36 cellular contexts compared by ENCODE assay signal in the genomic region with DNA sequence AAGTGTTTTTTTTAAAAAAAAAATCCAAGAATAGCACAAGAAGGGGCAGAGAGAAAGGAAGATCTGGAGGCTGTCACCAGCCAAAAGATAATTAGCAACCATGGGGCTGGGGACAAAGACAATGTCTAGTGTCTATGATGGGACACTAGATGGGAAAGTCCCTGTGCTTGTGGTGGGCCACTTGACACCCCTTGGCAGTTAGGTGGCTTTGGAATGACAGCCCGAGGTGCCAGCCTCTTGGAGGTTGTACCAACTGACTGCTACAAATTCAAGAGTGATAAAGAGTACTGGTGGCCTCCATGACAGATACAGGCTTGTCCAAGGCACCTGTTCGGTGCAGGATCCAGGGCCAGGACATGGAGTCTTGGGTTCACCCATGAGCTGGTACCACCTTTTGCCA. TPM values are rescaled to one million over a fixed set of nuclear protein-coding genes. Genes with fewer than 3 reads are reported as not detected.
A peak's percentile ranks its signal among the peaks of the same experiment; 100 is the strongest.
DNase-seq lines count a peak whose midpoint lies in the region; ATAC-seq and TF ChIP-seq lines count a peak whose summit lies in the region.
"Had no signal": no experiment of that assay in that cellular context is flagged by ENCODE, and none has a peak within 500 bp of the region (broad histone marks: within the 10 kb centered on the region; RNA-seq: fewer than 3 reads in every experiment).

No MANE protein-coding gene starts in this region.

- in situ Hi-C loops in brain microvascular endothelial cell (cut with HindIII; ENCODE audit: low pct_ligation_motif_present, low sequenced_read_pairs) = no loop called here

- peak overlapping the region; percentile 95 for H3K27ac Mint-ChIP-seq in activated CD4-positive, alpha-beta T cell treated with anti-CD3 and anti-CD28 coated beads, Interleukin-2, amount 10 ng/mL, durations not matched to agents 24 days and 14 days
- H3K27ac Mint-ChIP-seq in stimulated activated effector memory CD8-positive, alpha-beta T cell treated with anti-CD3 and anti-CD28 coated beads, Interleukin-12 subunit alpha, Interleukin-12 subunit beta, amount 100 ng/mL, for 72 hours = peak overlapping the region; percentile 97

- peaks cover 49% of the 10 kb centered on the region for H3K4me1 Mint-ChIP-seq in activated CD4-positive, alpha-beta T cell treated with anti-CD3 and anti-CD28 coated beads, Interleukin-2, amount 10 ng/mL, durations not matched to agents 24 days and 14 days
- peaks cover 82% of the 10 kb centered on the region for H3K4me1 Mint-ChIP-seq in stimulated activated effector memory CD8-positive, alpha-beta T cell treated with anti-CD3 and anti-CD28 coated beads, Interleukin-12 subunit alpha, Interleukin-12 subunit beta, amount 100 ng/mL, for 72 hours

- DNase-seq in activated CD4-positive, alpha-beta T cell treated with anti-CD3 and anti-CD28 coated beads, Interleukin-2, amount 10 ng/mL, durations not matched to agents 24 days and 14 days = no peak
- no peak for DNase-seq in activated CD4-positive, alpha-beta T cell treated with anti-CD3 and anti-CD28 coated beads, Interleukin-2, amount 50 U/mL, for 4 hours
- DNase-seq in esophagus muscularis mucosa (ENCODE audit: extremely low spot score) (no peak), COLO668 (lab: John Stamatoyannopoulos, UW; ENCODE audit: unreplicated experiment) (no peak), brain microvascular endothelial cell (no peak)
- DNase-seq in stimulated activated effector memory CD8-positive, alpha-beta T cell treated with anti-CD3 and anti-CD28 coated beads, Interleukin-12 subunit alpha, Interleukin-12 subunit beta, amount 100 ng/mL, for 72 hours (ENCODE audit: low spot score in 2 of 2) = peak in 1 of 2 donors; percentile 67
- DNase-seq: activated B cell treated with CpG ODN at 0.5 μM for 24 hours; activated CD4-positive, alpha-beta T cell treated with anti-CD3 and anti-CD28 coated beads, Interleukin-2, amount 50 U/mL, for 48 hours; activated naive CD4-positive, alpha-beta T cell; activated T-cell treated with anti-CD3 and anti-CD28 coated beads for 4 hours; body of pancreas; C1 segment of cervical spinal cord; cerebellar nuclear complex; dermis blood vessel endothelial cell; esophagus squamous epithelium; foreskin keratinocyte; heart left ventricle; left ventricle myocardium superior; MM.1S; naive thymus-derived CD4-positive, alpha-beta T cell; NCI-H1105 treated with DMSO at 0.1 percent for 48 hours; NCI-H1930; NCI-H2171 treated with DMSO at 0.1 percent for 48 hours; NCI-H510A; nucleus accumbens; RPMI8226; stimulated activated CD4-positive, alpha-beta T cell treated with anti-CD3 and anti-CD28 coated beads, Interleukin-15, amount 100 ng/mL, for 24 hours; T-helper 1 cell; upper lobe of right lung had no signal

- intact Hi-C loops in activated CD4-positive, alpha-beta T cell treated with anti-CD3 and anti-CD28 coated beads, Interleukin-2, amount 10 ng/mL, durations not matched to agents 24 days and 14 days (cut with micrococcal nuclease) = loop anchor here (2.0 kb wide), 1 partner anchor 15 kb away; no protein-coding TSS in a partner anchor
- intact Hi-C loops in esophagus muscularis mucosa (cut with DNase I) = no loop called here

- 87% methylated on average over 2 of the region's 2 CpGs for WGBS in esophagus muscularis mucosa

- TF ChIP-seq EP300 in esophagus muscularis mucosa (IDR thresholded peaks at IDR 0.05) = no peak

- TF ChIP-seq POLR2A in esophagus muscularis mucosa (IDR thresholded peaks at IDR 0.05; ENCODE audit: low read depth) = no peak

- ATAC-seq in stimulated activated effector memory CD8-positive, alpha-beta T cell treated with anti-CD3 and anti-CD28 coated beads, Interleukin-12 subunit alpha, Interleukin-12 subunit beta, amount 100 ng/mL, for 72 hours = no peak
- no peak for ATAC-seq in GM19397 (IDR thresholded peaks at IDR 0.05; ENCODE audit: unreplicated experiment)
- ATAC-seq: body of pancreas; foreskin keratinocyte; heart left ventricle; left ventricle myocardium superior; naive thymus-derived CD4-positive, alpha-beta T cell; stimulated activated memory B cell treated with anti-CD40 and anti-IgM and Interleukin-4, amounts not matched to agents 10 μg/mL and 1 μg/mL and 100 μg/mL, for 72 hours; upper lobe of right lung had no signal

- no peak overlapping the region for H2AFZ ChIP-seq in OCI-LY3 (ENCODE audit: low read depth, low read length)

- no peak overlapping the region for H3K4me3 ChIP-seq in OCI-LY3 (ENCODE audit: low read length)
- no peak overlapping the region for H3K4me3 ChIP-seq in esophagus muscularis mucosa
- no peak overlapping the region for H3K4me3 ChIP-seq in brain microvascular endothelial cell (ENCODE audit: low read depth, low read length)
- H3K4me3 ChIP-seq: body of pancreas, esophagus squamous epithelium, heart left ventricle, prostate gland, upper lobe of right lung had no signal

- no peak for TF ChIP-seq CTCF in OCI-LY3 (IDR thresholded peaks at IDR 0.05; ENCODE audit: low read depth, low read length)
- TF ChIP-seq CTCF in esophagus muscularis mucosa (IDR thresholded peaks at IDR 0.05) = no peak
- TF ChIP-seq CTCF in brain microvascular endothelial cell (IDR thresholded peaks at IDR 0.05; ENCODE audit: low read depth, low read length, missing control alignments) = no peak

- no peaks in the 10 kb centered on the region for H3K9me3 ChIP-seq in OCI-LY3 (ENCODE audit: insufficient read depth, low read length)
- no peaks in the 10 kb centered on the region for H3K9me3 ChIP-seq in esophagus muscularis mucosa
- H3K9me3 ChIP-seq: body of pancreas, esophagus squamous epithelium, heart left ventricle, prostate gland, upper lobe of right lung had no signal

- H3K36me3 Mint-ChIP-seq in activated CD4-positive, alpha-beta T cell treated with anti-CD3 and anti-CD28 coated beads, Interleukin-2, amount 10 ng/mL, durations not matched to agents 24 days and 14 days (ENCODE audit: low read depth) = peaks cover 8% of the 10 kb centered on the region
- peaks cover 69% of the 10 kb centered on the region for H3K36me3 Mint-ChIP-seq in stimulated activated effector memory CD8-positive, alpha-beta T cell treated with anti-CD3 and anti-CD28 coated beads, Interleukin-12 subunit alpha, Interleukin-12 subunit beta, amount 100 ng/mL, for 72 hours
- H3K36me3 Mint-ChIP-seq: stimulated activated memory B cell treated with anti-CD40 and anti-IgM and Interleukin-4, amounts not matched to agents 10 μg/mL and 1 μg/mL and 100 μg/mL, for 72 hours had no signal

- H3K79me2 ChIP-seq in OCI-LY3 (ENCODE audit: low read length) = no peaks in the 10 kb centered on the region

- H3K27ac ChIP-seq in OCI-LY3 (ENCODE audit: low read length) (no peak overlapping the region), esophagus muscularis mucosa (replicated peaks in 1 of 4) (peak overlapping the region; percentile 24 to 95 (median 86)), brain microvascular endothelial cell (no peak overlapping the region)
- H3K27ac ChIP-seq: 22Rv1, HL-60, KMS-11, prostate gland, upper lobe of right lung had no signal

- peak overlapping the region; percentile 82; the same call in 1 of the 2 replicates for H3K4me2 ChIP-seq in OCI-LY3 (ENCODE audit: low read length)

- H3K9me3 Mint-ChIP-seq in activated CD4-positive, alpha-beta T cell treated with anti-CD3 and anti-CD28 coated beads, Interleukin-2, amount 10 ng/mL, durations not matched to agents 24 days and 14 days = no peaks in the 10 kb centered on the region
- no peaks in the 10 kb centered on the region for H3K9me3 Mint-ChIP-seq in stimulated activated effector memory CD8-positive, alpha-beta T cell treated with anti-CD3 and anti-CD28 coated beads, Interleukin-12 subunit alpha, Interleukin-12 subunit beta, amount 100 ng/mL, for 72 hours
- H3K9me3 Mint-ChIP-seq: activated B cell treated with CpG ODN at 0.5 μM for 24 hours; naive thymus-derived CD4-positive, alpha-beta T cell; stimulated activated memory B cell treated with anti-CD40 and anti-IgM and Interleukin-4, amounts not matched to agents 10 μg/mL and 1 μg/mL and 100 μg/mL, for 72 hours had no signal

- H3K36me3 ChIP-seq in OCI-LY3 (replicated peaks; ENCODE audit: low read depth, low read length) = no peaks in the 10 kb centered on the region
- H3K36me3 ChIP-seq in esophagus muscularis mucosa = no peaks in the 10 kb centered on the region
- H3K36me3 ChIP-seq in brain microvascular endothelial cell (replicated peaks) = no peaks in the 10 kb centered on the region
- H3K36me3 ChIP-seq: esophagus squamous epithelium, prostate gland, upper lobe of right lung had no signal

- H4K20me1 ChIP-seq in OCI-LY3 (ENCODE audit: insufficient read depth, low read length) = no peaks in the 10 kb centered on the region

- H3K27me3 Mint-ChIP-seq in activated CD4-positive, alpha-beta T cell treated with anti-CD3 and anti-CD28 coated beads, Interleukin-2, amount 10 ng/mL, durations not matched to agents 24 days and 14 days = no peaks in the 10 kb centered on the region
- H3K27me3 Mint-ChIP-seq: activated B cell treated with CpG ODN at 0.5 μM for 24 hours; naive thymus-derived CD4-positive, alpha-beta T cell; stimulated activated memory B cell treated with anti-CD40 and anti-IgM and Interleukin-4, amounts not matched to agents 10 μg/mL and 1 μg/mL and 100 μg/mL, for 72 hours had no signal

- H3K9ac ChIP-seq in OCI-LY3 (ENCODE audit: low read length) = no peak overlapping the region
- H3K9ac ChIP-seq: KMS-11 had no signal

- peaks cover 39% of the 10 kb centered on the region for H3K4me1 ChIP-seq in OCI-LY3 (ENCODE audit: low read length)
- H3K4me1 ChIP-seq in esophagus muscularis mucosa = peaks cover 71 to 90% (median 84%) of the 10 kb centered on the region in 4 donors

- no peak overlapping the region for H3K4me3 Mint-ChIP-seq in activated CD4-positive, alpha-beta T cell treated with anti-CD3 and anti-CD28 coated beads, Interleukin-2, amount 10 ng/mL, durations not matched to agents 24 days and 14 days
- peak overlapping the region; percentile 82 for H3K4me3 Mint-ChIP-seq in stimulated activated effector memory CD8-positive, alpha-beta T cell treated with anti-CD3 and anti-CD28 coated beads, Interleukin-12 subunit alpha, Interleukin-12 subunit beta, amount 100 ng/mL, for 72 hours
- H3K4me3 Mint-ChIP-seq: activated B cell treated with CpG ODN at 0.5 μM for 24 hours; stimulated activated memory B cell treated with anti-CD40 and anti-IgM and Interleukin-4, amounts not matched to agents 10 μg/mL and 1 μg/mL and 100 μg/mL, for 72 hours had no signal

- peaks cover 12% of the 10 kb centered on the region; the same call in 1 of the 2 replicates for H3K27me3 ChIP-seq in OCI-LY3 (ENCODE audit: low read depth, low read length)
- H3K27me3 ChIP-seq in esophagus muscularis mucosa = no peaks in the 10 kb centered on the region
- H3K27me3 ChIP-seq in brain microvascular endothelial cell (replicated peaks) = no peaks in the 10 kb centered on the region
- H3K27me3 ChIP-seq: body of pancreas, esophagus squamous epithelium, foreskin keratinocyte, heart left ventricle, upper lobe of right lung had no signal

RNA-seq across cellular contexts. Expression of gene ATP2B4, which starts 21.6 kb away (rescaled TPM):
- total RNA-seq in activated CD4-positive, alpha-beta T cell treated with anti-CD3 and anti-CD28 coated beads, Interleukin-2, amount 10 ng/mL, durations not matched to agents 24 days and 14 days = 32.7 and 33.5 TPM in 2 replicates
- 100 to 1,000 TPM; 177 to 395 (median 260) TPM for total RNA-seq in esophagus muscularis mucosa

Comparison
In these comparisons a context has a peak if more than half of its experiments do, and no peak if none do; other contexts are left out.
1. H3K27ac ChIP-seq: peak in esophagus muscularis mucosa (4 of 4); none in OCI-LY3 (single experiment) and brain microvascular endothelial cell (single experiment).